ENCODE assay signal across 1 cellular context in genomic region chr12:111867531-111867930, GRCh38.
TF ChIP-seq lines count a peak whose summit lies in the region.

No MANE protein-coding gene starts in this region.

TF ChIP-seq in GM23338, 12 proteins besides CTCF, POLR2A, EP300 and RAD21 (continued from another document):
- no peak for TF ChIP-seq ZNF462 (CRISPR knock-in tag; IDR thresholded peaks at IDR 0.05)
- TF ChIP-seq, protein P1, sequence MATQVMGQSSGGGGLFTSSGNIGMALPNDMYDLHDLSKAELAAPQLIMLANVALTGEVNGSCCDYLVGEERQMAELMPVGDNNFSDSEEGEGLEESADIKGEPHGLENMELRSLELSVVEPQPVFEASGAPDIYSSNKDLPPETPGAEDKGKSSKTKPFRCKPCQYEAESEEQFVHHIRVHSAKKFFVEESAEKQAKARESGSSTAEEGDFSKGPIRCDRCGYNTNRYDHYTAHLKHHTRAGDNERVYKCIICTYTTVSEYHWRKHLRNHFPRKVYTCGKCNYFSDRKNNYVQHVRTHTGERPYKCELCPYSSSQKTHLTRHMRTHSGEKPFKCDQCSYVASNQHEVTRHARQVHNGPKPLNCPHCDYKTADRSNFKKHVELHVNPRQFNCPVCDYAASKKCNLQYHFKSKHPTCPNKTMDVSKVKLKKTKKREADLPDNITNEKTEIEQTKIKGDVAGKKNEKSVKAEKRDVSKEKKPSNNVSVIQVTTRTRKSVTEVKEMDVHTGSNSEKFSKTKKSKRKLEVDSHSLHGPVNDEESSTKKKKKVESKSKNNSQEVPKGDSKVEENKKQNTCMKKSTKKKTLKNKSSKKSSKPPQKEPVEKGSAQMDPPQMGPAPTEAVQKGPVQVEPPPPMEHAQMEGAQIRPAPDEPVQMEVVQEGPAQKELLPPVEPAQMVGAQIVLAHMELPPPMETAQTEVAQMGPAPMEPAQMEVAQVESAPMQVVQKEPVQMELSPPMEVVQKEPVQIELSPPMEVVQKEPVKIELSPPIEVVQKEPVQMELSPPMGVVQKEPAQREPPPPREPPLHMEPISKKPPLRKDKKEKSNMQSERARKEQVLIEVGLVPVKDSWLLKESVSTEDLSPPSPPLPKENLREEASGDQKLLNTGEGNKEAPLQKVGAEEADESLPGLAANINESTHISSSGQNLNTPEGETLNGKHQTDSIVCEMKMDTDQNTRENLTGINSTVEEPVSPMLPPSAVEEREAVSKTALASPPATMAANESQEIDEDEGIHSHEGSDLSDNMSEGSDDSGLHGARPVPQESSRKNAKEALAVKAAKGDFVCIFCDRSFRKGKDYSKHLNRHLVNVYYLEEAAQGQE (IDR thresholded peaks at IDR 0.05; ENCODE audit: unreplicated experiment): no peak
- TF ChIP-seq EZH2phosphoT487 (IDR thresholded peaks at IDR 0.05; ENCODE audit: unreplicated experiment): no peak
- TF ChIP-seq POLR2AphosphoS5 (IDR thresholded peaks at IDR 0.05; ENCODE audit: low read depth): no peak
- no peak for TF ChIP-seq EZH2 (IDR thresholded peaks at IDR 0.05; ENCODE audit: low read depth, unreplicated experiment)
- TF ChIP-seq NANOG (IDR thresholded peaks at IDR 0.05; ENCODE audit: borderline replicate concordance): no peak
- TF ChIP-seq ETS1 (IDR thresholded peaks at IDR 0.05): no peak
TF ChIP-seq in GM23338: peak in this region for 0.
